9 cellular contexts compared by ENCODE assay signal in the genomic region with DNA sequence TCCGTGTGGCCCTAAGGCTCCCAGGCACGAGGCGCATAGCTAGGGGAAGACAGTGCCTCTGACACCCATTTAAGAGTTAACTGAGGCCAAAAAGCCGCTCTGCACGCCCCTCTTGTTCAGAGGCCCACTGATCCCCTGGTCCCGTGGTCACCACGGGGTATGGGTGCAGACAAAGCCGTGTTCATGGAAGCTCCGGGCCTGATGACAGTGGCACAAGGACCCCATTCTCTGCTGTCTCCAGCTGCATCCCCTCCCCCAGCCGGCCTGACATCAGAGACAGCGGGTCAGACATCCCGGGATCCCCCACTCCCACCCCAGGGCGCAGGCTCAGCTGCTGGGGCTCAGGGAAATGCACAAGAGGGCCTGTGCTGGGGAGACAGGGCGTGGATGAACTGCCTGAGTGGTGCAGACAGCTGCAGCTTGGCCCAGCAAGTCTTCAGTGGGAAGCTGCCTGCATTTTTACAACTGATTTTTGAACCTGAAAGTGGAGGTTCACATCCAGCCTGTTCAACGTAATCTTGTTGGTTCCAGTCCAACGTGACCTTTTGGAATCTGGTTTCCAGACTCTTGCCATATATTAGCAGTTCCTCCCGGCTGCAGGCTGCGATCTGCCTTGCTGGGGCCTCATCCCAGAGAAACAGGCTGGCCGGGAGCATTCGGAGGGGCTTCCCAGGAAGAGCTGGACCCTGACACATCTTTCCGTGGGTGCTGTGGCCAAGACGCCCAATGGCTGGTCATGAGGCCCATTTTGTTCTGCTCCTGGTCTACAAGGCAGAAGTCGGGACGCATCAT. TPM values are rescaled to one million over a fixed set of nuclear protein-coding genes. Genes with fewer than 3 reads are reported as not detected.
A peak's percentile ranks its signal among the peaks of the same experiment; 100 is the strongest.
DNase-seq lines count a peak whose midpoint lies in the region; ATAC-seq and TF ChIP-seq lines count a peak whose summit lies in the region.
"Had no signal": no experiment of that assay in that cellular context is flagged by ENCODE, and none has a peak within 500 bp of the region (broad histone marks: within the 10 kb centered on the region; RNA-seq: fewer than 3 reads in every experiment).

No MANE protein-coding gene starts in this region.

- H3K36me3 ChIP-seq in esophagus squamous epithelium (no peaks in the 10 kb centered on the region), tibial nerve (no peaks in the 10 kb centered on the region)

- H3K9me3 ChIP-seq in esophagus squamous epithelium (no peaks in the 10 kb centered on the region), tibial nerve (no peaks in the 10 kb centered on the region)

- TF ChIP-seq POLR2A in esophagus squamous epithelium (IDR thresholded peaks at IDR 0.05): no peak
- TF ChIP-seq POLR2A in tibial nerve (IDR thresholded peaks at IDR 0.05): no peak

- DNase-seq in activated naive CD4-positive, alpha-beta T cell (lab: John Stamatoyannopoulos, UW): no peak
- DNase-seq in esophagus squamous epithelium (lab: John Stamatoyannopoulos, UW) (no peak), naive B cell (no peak), tibial nerve (ENCODE audit: low spot score in 2 of 2) (no peak), 8988T (no peak), activated gamma-delta T cell treated with Interleukin-2 at 50 U/mL for 16 hours (no peak)
- DNase-seq: NCI-H69 had no signal

- WGBS in esophagus squamous epithelium, 2 donors: 65 to 72% methylated on average over 11 to 16 of the region's 24 CpGs
- 29 to 48% methylated on average over 22 to 23 of the region's 24 CpGs for WGBS in tibial nerve, 2 donors

- ATAC-seq in naive B cell (ENCODE audit: low read depth in 2 of 2) (no peak), HG03457 (IDR thresholded peaks at IDR 0.05; ENCODE audit: unreplicated experiment) (no peak)

- H3K4me3 Mint-ChIP-seq in activated naive CD4-positive, alpha-beta T cell treated with anti-CD3 and anti-CD28 coated beads, Interleukin-2, amount 50 U/mL, for 24 hours: peak overlapping the region; percentile 44
- H3K4me3 Mint-ChIP-seq in naive B cell: peak overlapping the region; percentile 15 to 79 (median 52)

- H3K4me1 Mint-ChIP-seq in activated naive CD4-positive, alpha-beta T cell treated with anti-CD3 and anti-CD28 coated beads, Interleukin-2, amount 50 U/mL, for 24 hours: no peaks in the 10 kb centered on the region
- H3K4me1 Mint-ChIP-seq in naive B cell: peaks cover 0 to 6% (median 4%) of the 10 kb centered on the region in 3 donors

- H3K4me3 ChIP-seq in esophagus squamous epithelium: no peak overlapping the region
- H3K4me3 ChIP-seq in tibial nerve: no peak overlapping the region

- H3K4me1 ChIP-seq in esophagus squamous epithelium: peaks cover 22 to 50% (median 31%) of the 10 kb centered on the region in 3 donors
- H3K4me1 ChIP-seq in tibial nerve: peaks cover 0 to 51% (median 41%) of the 10 kb centered on the region in 4 donors

- intact Hi-C loops in esophagus squamous epithelium (cut with DNase I): no loop called here

- H3K27ac ChIP-seq in esophagus squamous epithelium (peak overlapping the region in 3 of 4 donors; percentile 93 to 98 (median 96)), tibial nerve (peak overlapping the region; percentile 91 to 100 (median 98))

- H3K27me3 Mint-ChIP-seq in activated naive CD4-positive, alpha-beta T cell treated with anti-CD3 and anti-CD28 coated beads, Interleukin-2, amount 50 U/mL, for 24 hours: peaks cover 17% of the 10 kb centered on the region
- H3K27me3 Mint-ChIP-seq in naive B cell: peaks cover 9 to 66% (median 40%) of the 10 kb centered on the region in 3 donors

- TF ChIP-seq CTCF in esophagus squamous epithelium (IDR thresholded peaks at IDR 0.05) (no peak), tibial nerve (IDR thresholded peaks at IDR 0.05) (no peak)

- H3K36me3 Mint-ChIP-seq in activated naive CD4-positive, alpha-beta T cell treated with anti-CD3 and anti-CD28 coated beads, Interleukin-2, amount 50 U/mL, for 24 hours: no peaks in the 10 kb centered on the region
- no peaks in the 10 kb centered on the region for H3K36me3 Mint-ChIP-seq in naive B cell

- TF ChIP-seq EP300 in tibial nerve (IDR thresholded peaks at IDR 0.05): peak in 1 of 2 donors; percentile 43

- H3K27ac Mint-ChIP-seq in activated naive CD4-positive, alpha-beta T cell treated with anti-CD3 and anti-CD28 coated beads, Interleukin-2, amount 50 U/mL, for 24 hours: no peak overlapping the region
- no peak overlapping the region for H3K27ac Mint-ChIP-seq in naive B cell

- H3K9me3 Mint-ChIP-seq in activated naive CD4-positive, alpha-beta T cell treated with anti-CD3 and anti-CD28 coated beads, Interleukin-2, amount 50 U/mL, for 24 hours: no peaks in the 10 kb centered on the region
- no peaks in the 10 kb centered on the region for H3K9me3 Mint-ChIP-seq in naive B cell

- H3K27me3 ChIP-seq in esophagus squamous epithelium (peaks cover 0 to 16% (median 0%) of the 10 kb centered on the region in 4 donors), tibial nerve (no peaks in the 10 kb centered on the region)

RNA-seq across cellular contexts. Expression of gene BAHCC1, which starts 9.7 kb away (rescaled TPM):
- total RNA-seq in esophagus squamous epithelium (10 to 100 TPM in 1 of 4 donors, 1 to 10 TPM in 3; 3.8 to 10.6 (median 5.4) TPM), tibial nerve (10 to 100 TPM; 15.1 to 38.7 (median 27.4) TPM)
- polyA plus RNA-seq in naive B cell (ENCODE audit: low read depth in 6 of 6): under 1 TPM in 1 of 6 donors, not detected in 5; 0.07 TPM
